Comparison of ENCODE assay signal across 28 cellular contexts in genomic region chr13:51233117-51233826, GRCh38. TPM values are rescaled to one million over a fixed set of nuclear protein-coding genes. Genes with fewer than 3 reads are reported as not detected.
"Had no signal": no experiment of that assay in that cellular context is flagged by ENCODE, and none has a peak within 500 bp of the region (broad histone marks: within the 10 kb centered on the region; RNA-seq: fewer than 3 reads in every experiment).

No MANE protein-coding gene starts in this region.

- H3K9me3 ChIP-seq: ascending aorta, breast epithelium, colonic mucosa, esophagus muscularis mucosa, gastrocnemius medialis had no signal

- H3K36me3 ChIP-seq: ascending aorta, breast epithelium, cardiac muscle cell, colonic mucosa, gastrocnemius medialis had no signal

- ATAC-seq: activated naive CD4-positive, alpha-beta T cell treated with anti-CD3 and anti-CD28 coated beads, Interleukin-2, amount 50 U/mL, for 72 hours; activated T-cell treated with anti-CD3 and anti-CD28 coated beads, Interleukin-2, amount 50 U/mL, for 72 hours; foreskin keratinocyte; gastrocnemius medialis had no signal

- H3K27ac ChIP-seq: ascending aorta, breast epithelium, cardiac muscle cell, colonic mucosa, esophagus muscularis mucosa, foreskin keratinocyte, gastrocnemius medialis had no signal

- H3K36me3 Mint-ChIP-seq: activated naive CD4-positive, alpha-beta T cell treated with anti-CD3 and anti-CD28 coated beads, Interleukin-2, amount 10 ng/mL, durations not matched to agents 7 days and 5 days; activated naive CD4-positive, alpha-beta T cell treated with anti-CD3 and anti-CD28 coated beads, Interleukin-2, amount 50 U/mL, for 72 hours; activated naive CD8-positive, alpha-beta T cell treated with anti-CD3 and anti-CD28 coated beads, Interleukin-2, amount 10 ng/mL, durations not matched to agents 7 days and 5 days had no signal

- H3K4me1 Mint-ChIP-seq: activated naive CD4-positive, alpha-beta T cell treated with anti-CD3 and anti-CD28 coated beads, Interleukin-2, amount 10 ng/mL, durations not matched to agents 7 days and 5 days had no signal

- H3K27ac Mint-ChIP-seq: activated CD4-positive, alpha-beta memory T cell treated with anti-CD3 and anti-CD28 coated beads, Interleukin-2, amount 10 ng/mL, durations not matched to agents 7 days and 5 days; activated CD4-positive, alpha-beta T cell treated with anti-CD3 and anti-CD28 coated beads, Interleukin-2, amount 10 ng/mL, durations not matched to agents 7 days and 5 days; activated naive CD4-positive, alpha-beta T cell treated with anti-CD3 and anti-CD28 coated beads, Interleukin-2, amount 10 ng/mL, durations not matched to agents 7 days and 5 days; activated naive CD4-positive, alpha-beta T cell treated with anti-CD3 and anti-CD28 coated beads, Interleukin-2, amount 50 U/mL, for 72 hours; activated naive CD8-positive, alpha-beta T cell treated with anti-CD3 and anti-CD28 coated beads, Interleukin-2, amount 10 ng/mL, durations not matched to agents 7 days and 5 days; activated T-cell treated with anti-CD3 and anti-CD28 coated beads, Interleukin-2, amount 50 U/mL, for 24 hours; activated T-cell treated with anti-CD3 and anti-CD28 coated beads, Interleukin-2, amount 50 U/mL, for 72 hours; brain had no signal

- DNase-seq: activated CD4-positive, alpha-beta memory T cell treated with anti-CD3 and anti-CD28 coated beads, Interleukin-2, amount 10 ng/mL, durations not matched to agents 7 days and 5 days; activated CD4-positive, alpha-beta T cell treated with anti-CD3 and anti-CD28 coated beads for 1 hour; activated CD4-positive, alpha-beta T cell treated with anti-CD3 and anti-CD28 coated beads for 4 hours; activated CD4-positive, alpha-beta T cell treated with anti-CD3 and anti-CD28 coated beads, Interleukin-2, amount 10 ng/mL, durations not matched to agents 7 days and 5 days; activated CD4-positive, alpha-beta T cell treated with anti-CD3 and anti-CD28 coated beads, Interleukin-2, amount 50 U/mL, for 4 hours; activated CD8-positive, alpha-beta memory T cell treated with anti-CD3 and anti-CD28 coated beads, Interleukin-2, amount 50 U/mL, for 48 hours; activated gamma-delta T cell; activated naive CD4-positive, alpha-beta T cell; activated naive CD4-positive, alpha-beta T cell treated with anti-CD3 and anti-CD28 coated beads, Interleukin-2, amount 10 ng/mL, durations not matched to agents 7 days and 5 days; activated naive CD8-positive, alpha-beta T cell treated with anti-CD3 and anti-CD28 coated beads, Interleukin-2, amount 10 ng/mL, durations not matched to agents 7 days and 5 days; activated T-cell treated with anti-CD3 and anti-CD28 coated beads for 4 hours; activated T-cell treated with anti-CD3 and anti-CD28 coated beads, Interleukin-2, amount 50 U/mL, for 24 hours; activated T-cell treated with anti-CD3 and anti-CD28 coated beads, Interleukin-2, amount 50 U/mL, for 72 hours; central memory CD4-positive, alpha-beta T cell; cerebellar nuclear complex; colonic mucosa; effector memory CD4-positive, alpha-beta T cell; erythroblast; foreskin keratinocyte; gastrocnemius medialis; glutamatergic neuron; T-helper 2 cell had no signal

- H3K4me1 ChIP-seq: ascending aorta, breast epithelium, colonic mucosa, foreskin keratinocyte had no signal

- H3K4me3 Mint-ChIP-seq: activated CD4-positive, alpha-beta memory T cell treated with anti-CD3 and anti-CD28 coated beads, Interleukin-2, amount 10 ng/mL, durations not matched to agents 7 days and 5 days; activated CD4-positive, alpha-beta T cell treated with anti-CD3 and anti-CD28 coated beads, Interleukin-2, amount 10 ng/mL, durations not matched to agents 7 days and 5 days; activated naive CD4-positive, alpha-beta T cell treated with anti-CD3 and anti-CD28 coated beads, Interleukin-2, amount 10 ng/mL, durations not matched to agents 7 days and 5 days; activated naive CD8-positive, alpha-beta T cell treated with anti-CD3 and anti-CD28 coated beads, Interleukin-2, amount 10 ng/mL, durations not matched to agents 7 days and 5 days; activated T-cell treated with anti-CD3 and anti-CD28 coated beads, Interleukin-2, amount 50 U/mL, for 24 hours; activated T-cell treated with anti-CD3 and anti-CD28 coated beads, Interleukin-2, amount 50 U/mL, for 72 hours; brain had no signal

- H3K9me3 Mint-ChIP-seq: activated CD4-positive, alpha-beta memory T cell treated with anti-CD3 and anti-CD28 coated beads, Interleukin-2, amount 10 ng/mL, durations not matched to agents 7 days and 5 days; activated CD4-positive, alpha-beta T cell treated with anti-CD3 and anti-CD28 coated beads, Interleukin-2, amount 10 ng/mL, durations not matched to agents 7 days and 5 days; activated naive CD4-positive, alpha-beta T cell treated with anti-CD3 and anti-CD28 coated beads, Interleukin-2, amount 10 ng/mL, durations not matched to agents 7 days and 5 days; activated naive CD4-positive, alpha-beta T cell treated with anti-CD3 and anti-CD28 coated beads, Interleukin-2, amount 50 U/mL, for 72 hours; activated naive CD8-positive, alpha-beta T cell treated with anti-CD3 and anti-CD28 coated beads, Interleukin-2, amount 10 ng/mL, durations not matched to agents 7 days and 5 days; activated T-cell treated with anti-CD3 and anti-CD28 coated beads, Interleukin-2, amount 50 U/mL, for 24 hours; activated T-cell treated with anti-CD3 and anti-CD28 coated beads, Interleukin-2, amount 50 U/mL, for 72 hours had no signal

- H3K27me3 ChIP-seq: ascending aorta, breast epithelium, cardiac muscle cell, colonic mucosa, esophagus muscularis mucosa, gastrocnemius medialis had no signal

- H3K4me3 ChIP-seq: ascending aorta, breast epithelium, cardiac muscle cell, colonic mucosa, esophagus muscularis mucosa, gastrocnemius medialis had no signal

RNA-seq across cellular contexts. Expression of gene FAM124A, which starts 11.1 kb away (rescaled TPM):
- total RNA-seq: activated CD4-positive, alpha-beta T cell treated with anti-CD3 and anti-CD28 coated beads, Interleukin-2, amount 10 ng/mL, durations not matched to agents 7 days and 5 days had no signal
